In the genomic region with DNA sequence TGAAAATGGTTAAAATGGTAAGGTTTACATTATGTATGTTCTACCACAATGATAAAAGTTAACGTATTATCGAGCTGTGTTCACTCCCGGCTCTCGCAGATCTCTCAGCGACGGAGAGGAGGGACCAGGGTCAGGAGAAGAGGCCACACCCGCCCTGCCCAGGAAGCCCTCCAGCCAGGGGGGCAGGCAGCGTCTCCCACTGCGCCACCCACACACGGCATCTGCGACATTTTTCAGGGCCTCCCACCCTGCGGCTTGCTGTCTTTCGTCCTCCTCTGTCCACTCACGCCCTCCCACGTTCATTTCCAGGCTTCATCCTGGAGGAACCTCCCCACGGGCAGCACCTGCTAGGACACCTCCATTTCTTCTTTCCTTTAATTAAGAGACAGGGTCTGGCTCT, we compare ENCODE assay signal across 14 cellular contexts.
"Had no signal": no experiment of that assay in that cellular context is flagged by ENCODE, and none has a peak within 500 bp of the region (broad histone marks: within the 10 kb centered on the region; RNA-seq: fewer than 3 reads in every experiment).

No MANE protein-coding gene starts in this region.

- H3K27me3 ChIP-seq: upper lobe of right lung had no signal

- H3K27me3 Mint-ChIP-seq: activated T-helper 17 cell treated with anti-CD3 and anti-CD28 coated beads, Interleukin-2, amount 50 U/mL, for 72 hours; stimulated activated naive CD8-positive, alpha-beta T cell treated with anti-CD3 and anti-CD28 coated beads, Interleukin-15, Interleukin-2, amounts not matched to agents 100 ng/mL and 50 ng/mL, for 24 hours had no signal

- H3K4me1 ChIP-seq: upper lobe of right lung had no signal

- H3K4me3 ChIP-seq: coronary artery, lung, upper lobe of right lung had no signal

- H3K9me3 Mint-ChIP-seq: activated naive CD4-positive, alpha-beta T cell treated with anti-CD3 and anti-CD28 coated beads for 36 hours; activated T-helper 17 cell treated with anti-CD3 and anti-CD28 coated beads, Interleukin-2, amount 50 U/mL, for 72 hours; mesothelial cell of epicardium; stimulated activated naive CD8-positive, alpha-beta T cell treated with anti-CD3 and anti-CD28 coated beads, Interleukin-15, Interleukin-2, amounts not matched to agents 100 ng/mL and 50 ng/mL, for 24 hours; T-helper 2 cell treated with Interferon-gamma antibody and Interleukin-4, amounts not matched to agents 5 μg/mL and 100 μg/mL, for 36 hours had no signal

- H3K36me3 Mint-ChIP-seq: mesothelial cell of epicardium had no signal

- DNase-seq: activated naive CD4-positive, alpha-beta T cell treated with anti-CD3 and anti-CD28 coated beads for 36 hours; activated T-cell treated with anti-CD3 and anti-CD28 coated beads for 4 hours; central memory CD4-positive, alpha-beta T cell; effector CD4-positive, alpha-beta T cell; foreskin fibroblast; nucleus accumbens; small intestine; upper lobe of right lung had no signal

- H3K4me1 Mint-ChIP-seq: activated T-helper 17 cell treated with anti-CD3 and anti-CD28 coated beads, Interleukin-2, amount 50 U/mL, for 72 hours; mesothelial cell of epicardium had no signal

- ATAC-seq: activated T-helper 17 cell treated with anti-CD3 and anti-CD28 coated beads, Interleukin-2, amount 50 U/mL, for 72 hours; upper lobe of right lung had no signal

- H3K27ac Mint-ChIP-seq: activated naive CD4-positive, alpha-beta T cell treated with anti-CD3 and anti-CD28 coated beads for 36 hours; activated T-helper 17 cell treated with anti-CD3 and anti-CD28 coated beads, Interleukin-2, amount 50 U/mL, for 72 hours; mesothelial cell of epicardium; stimulated activated naive CD8-positive, alpha-beta T cell treated with anti-CD3 and anti-CD28 coated beads, Interleukin-15, Interleukin-2, amounts not matched to agents 100 ng/mL and 50 ng/mL, for 24 hours; T-helper 2 cell treated with Interferon-gamma antibody and Interleukin-4, amounts not matched to agents 5 μg/mL and 100 μg/mL, for 36 hours had no signal

- H3K27ac ChIP-seq: coronary artery, upper lobe of right lung had no signal

- H3K9me3 ChIP-seq: upper lobe of right lung had no signal

- H3K4me3 Mint-ChIP-seq: activated naive CD4-positive, alpha-beta T cell treated with anti-CD3 and anti-CD28 coated beads for 36 hours; activated T-helper 17 cell treated with anti-CD3 and anti-CD28 coated beads, Interleukin-2, amount 50 U/mL, for 72 hours; mesothelial cell of epicardium; stimulated activated naive CD8-positive, alpha-beta T cell treated with anti-CD3 and anti-CD28 coated beads, Interleukin-15, Interleukin-2, amounts not matched to agents 100 ng/mL and 50 ng/mL, for 24 hours; T-helper 2 cell treated with Interferon-gamma antibody and Interleukin-4, amounts not matched to agents 5 μg/mL and 100 μg/mL, for 36 hours had no signal
